25 cellular contexts compared by ENCODE assay signal in genomic region chr5:143701476-143701875, GRCh38.
"Had no signal": no experiment of that assay in that cellular context is flagged by ENCODE, and none has a peak within 500 bp of the region (broad histone marks: within the 10 kb centered on the region; RNA-seq: fewer than 3 reads in every experiment).

No MANE protein-coding gene starts in this region.

- H3K27ac Mint-ChIP-seq: immature natural killer cell; naive thymus-derived CD4-positive, alpha-beta T cell; natural killer cell treated with Interleukin-12 subunit alpha and Interleukin-12 subunit beta and Interleukin-15 and Interleukin-18, amount 100 ng/mL, for 72 hours; progenitor cell of endocrine pancreas; stimulated activated effector memory CD8-positive, alpha-beta T cell treated with anti-CD3 and anti-CD28 coated beads, Interleukin-12 subunit alpha, Interleukin-12 subunit beta, amount 100 ng/mL, for 72 hours; stimulated activated naive CD8-positive, alpha-beta T cell treated with anti-CD3 and anti-CD28 coated beads, Interleukin-15, Interleukin-2, amounts not matched to agents 100 ng/mL and 50 ng/mL, for 24 hours had no signal

- H3K9me3 Mint-ChIP-seq: immature natural killer cell; natural killer cell treated with Interleukin-12 subunit alpha and Interleukin-12 subunit beta and Interleukin-15 and Interleukin-18, amount 100 ng/mL, for 72 hours; stimulated activated effector memory CD8-positive, alpha-beta T cell treated with anti-CD3 and anti-CD28 coated beads, Interleukin-12 subunit alpha, Interleukin-12 subunit beta, amount 100 ng/mL, for 72 hours; stimulated activated naive CD8-positive, alpha-beta T cell treated with anti-CD3 and anti-CD28 coated beads, Interleukin-15, Interleukin-2, amounts not matched to agents 100 ng/mL and 50 ng/mL, for 24 hours had no signal

- H3K27me3 ChIP-seq: ovary, right atrium auricular region, suprapubic skin, tibial artery, upper lobe of right lung had no signal

- DNase-seq: hypothalamus; immature natural killer cell; left ventricle myocardium inferior; midbrain; mucosa of descending colon; naive thymus-derived CD4-positive, alpha-beta T cell; ovary; stimulated activated CD4-positive, alpha-beta T cell treated with anti-CD3 and anti-CD28 coated beads, Interleukin-12 subunit alpha, Interleukin-12 subunit beta, amount 100 ng/mL, for 4 hours; stimulated activated CD4-positive, alpha-beta T cell treated with anti-CD3 and anti-CD28 coated beads, Interleukin-4, amount 100 ng/mL, for 24 hours; stimulated activated naive CD4-positive, alpha-beta T cell; tibial artery; trophoblast cell; upper lobe of right lung had no signal

- H3K27ac ChIP-seq: left ventricle myocardium inferior, ovary, right atrium auricular region, skin epidermis, suprapubic skin, thoracic aorta, tibial artery, upper lobe of right lung had no signal

- H3K36me3 ChIP-seq: left ventricle myocardium inferior, ovary, right atrium auricular region, suprapubic skin, thoracic aorta, tibial artery, upper lobe of right lung had no signal

- FAIRE-seq: islet of Langerhans, urothelium cell line had no signal

- H3K4me3 ChIP-seq: left ventricle myocardium inferior, lung, mucosa of descending colon, ovary, right atrium auricular region, skin epidermis, suprapubic skin, thoracic aorta, tibial artery, upper lobe of right lung had no signal

- ATAC-seq: mucosa of descending colon; naive thymus-derived CD4-positive, alpha-beta T cell; natural killer cell treated with Interleukin-12 subunit alpha and Interleukin-12 subunit beta and Interleukin-15 and Interleukin-18, amount 100 ng/mL, for 72 hours; sciatic nerve; stimulated activated effector memory CD8-positive, alpha-beta T cell treated with anti-CD3 and anti-CD28 coated beads, Interleukin-12 subunit alpha, Interleukin-12 subunit beta, amount 100 ng/mL, for 72 hours; upper lobe of right lung had no signal

- H3K4me1 ChIP-seq: left ventricle myocardium inferior, right atrium auricular region, tibial artery, upper lobe of right lung had no signal

- H3K36me3 Mint-ChIP-seq: immature natural killer cell; natural killer cell treated with Interleukin-12 subunit alpha and Interleukin-12 subunit beta and Interleukin-15 and Interleukin-18, amount 100 ng/mL, for 72 hours; stimulated activated effector memory CD8-positive, alpha-beta T cell treated with anti-CD3 and anti-CD28 coated beads, Interleukin-12 subunit alpha, Interleukin-12 subunit beta, amount 100 ng/mL, for 72 hours had no signal

- H3K4me3 Mint-ChIP-seq: immature natural killer cell; naive thymus-derived CD4-positive, alpha-beta T cell; natural killer cell treated with Interleukin-12 subunit alpha and Interleukin-12 subunit beta and Interleukin-15 and Interleukin-18, amount 100 ng/mL, for 72 hours; stimulated activated effector memory CD8-positive, alpha-beta T cell treated with anti-CD3 and anti-CD28 coated beads, Interleukin-12 subunit alpha, Interleukin-12 subunit beta, amount 100 ng/mL, for 72 hours; stimulated activated naive CD8-positive, alpha-beta T cell treated with anti-CD3 and anti-CD28 coated beads, Interleukin-15, Interleukin-2, amounts not matched to agents 100 ng/mL and 50 ng/mL, for 24 hours had no signal

- H3K27me3 Mint-ChIP-seq: natural killer cell treated with Interleukin-12 subunit alpha and Interleukin-12 subunit beta and Interleukin-15 and Interleukin-18, amount 100 ng/mL, for 72 hours; progenitor cell of endocrine pancreas; stimulated activated naive CD8-positive, alpha-beta T cell treated with anti-CD3 and anti-CD28 coated beads, Interleukin-15, Interleukin-2, amounts not matched to agents 100 ng/mL and 50 ng/mL, for 24 hours had no signal

- H3K9me3 ChIP-seq: left ventricle myocardium inferior, mucosa of descending colon, ovary, right atrium auricular region, suprapubic skin, thoracic aorta, tibial artery, upper lobe of right lung had no signal
